Comparison of ENCODE assay signal across 24 cellular contexts in genomic region chr16:85423186-85423550, GRCh38.
DNase-seq lines count a peak whose midpoint lies in the region; ATAC-seq, FAIRE-seq and TF ChIP-seq lines count a peak whose summit lies in the region.
"Had no signal": no experiment of that assay in that cellular context is flagged by ENCODE, and none has a peak within 500 bp of the region (broad histone marks: within the 10 kb centered on the region; RNA-seq: fewer than 3 reads in every experiment).

No MANE protein-coding gene starts in this region.

- H3K36me3 ChIP-seq in kidney (ENCODE audit: control insufficient read depth in 1 of 2, insufficient read depth in 2 of 2, low read length in 2 of 2): no peaks in the 10 kb centered on the region
- no peaks in the 10 kb centered on the region for H3K36me3 ChIP-seq in spleen
- H3K36me3 ChIP-seq: prostate gland had no signal

- no peak for TF ChIP-seq POLR2A in spleen (IDR thresholded peaks at IDR 0.05)

- peaks cover 26% of the 10 kb centered on the region for H3K4me1 Mint-ChIP-seq in WTC11

- H3K9me3 Mint-ChIP-seq in WTC11: no peaks in the 10 kb centered on the region
- H3K9me3 Mint-ChIP-seq: endodermal cell; T-helper 2 cell treated with Interferon-gamma antibody and Interleukin-4, amounts not matched to agents 5 μg/mL and 100 μg/mL, for 36 hours had no signal

- ATAC-seq in WTC11 (no peak), HG03521 (IDR thresholded peaks at IDR 0.05; ENCODE audit: unreplicated experiment) (no peak)
- ATAC-seq: naive thymus-derived CD4-positive, alpha-beta T cell had no signal

- peaks cover 0 to 4% (median 0%) of the 10 kb centered on the region in 7 donors for H3K27me3 ChIP-seq in spleen (replicated peaks in 1 of 7)

- H3K4me3 Mint-ChIP-seq in WTC11: no peak overlapping the region
- H3K4me3 Mint-ChIP-seq: endodermal cell; H9; immature natural killer cell; naive thymus-derived CD4-positive, alpha-beta T cell; T-helper 2 cell treated with Interferon-gamma antibody and Interleukin-4, amounts not matched to agents 5 μg/mL and 100 μg/mL, for 36 hours had no signal

- no peak for FAIRE-seq in kidney (lab: Jason Lieb, UNC)
- FAIRE-seq: GM12892, urothelium cell line had no signal

- H3K4me1 ChIP-seq in kidney (ENCODE audit: control insufficient read depth in 1 of 2, insufficient read depth in 1 of 2, low read depth in 1 of 2, low read length in 2 of 2): peaks cover 9 to 12% of the 10 kb centered on the region in 2 donors
- peaks cover 0 to 19% (median 11%) of the 10 kb centered on the region in 6 donors for H3K4me1 ChIP-seq in spleen
- H3K4me1 ChIP-seq: prostate gland had no signal

- H3K9me3 ChIP-seq in kidney (ENCODE audit: control insufficient read depth in 1 of 2, low read length in 2 of 2) (no peaks in the 10 kb centered on the region), spleen (no peaks in the 10 kb centered on the region)
- H3K9me3 ChIP-seq: prostate gland had no signal

- H3K27ac ChIP-seq in kidney (ENCODE audit: low read depth in 2 of 2, low read length in 2 of 2) (peak overlapping the region; percentile 14 to 43), spleen (no peak overlapping the region)
- H3K27ac ChIP-seq: prostate gland, SK-N-MC had no signal

- POLR2A ChIA-PET in WTC11 (lab: Charles Lee): no interaction called here

- peak; percentile 52 for DNase-seq in activated CD8-positive, alpha-beta memory T cell treated with anti-CD3 and anti-CD28 coated beads for 24 hours
- DNase-seq in activated CD8-positive, alpha-beta memory T cell treated with anti-CD3 and anti-CD28 coated beads, Interleukin-2, amount 50 U/mL, for 48 hours: no peak
- DNase-seq in WTC11 (ENCODE audit: low spot score) (no peak), kidney (peak; percentile 75), spleen (peak; percentile 72), germinal center (ENCODE audit: low spot score) (no peak), NCI-H2029 (lab: John Stamatoyannopoulos, UW) (no peak)
- DNase-seq: activated gamma-delta T cell treated with Interleukin-2 at 50 U/mL for 16 hours; anterior cingulate cortex; H9; immature natural killer cell; naive thymus-derived CD4-positive, alpha-beta T cell; NCI-H1417 treated with DMSO at 0.1 percent for 48 hours; NCI-H2171; NCI-H82; stimulated activated CD4-positive, alpha-beta T cell treated with anti-CD3 and anti-CD28 coated beads, Interleukin-4, amount 100 ng/mL, for 24 hours had no signal

- no peak overlapping the region for H3K9ac ChIP-seq in kidney (ENCODE audit: low read length in 2 of 2)

- TF ChIP-seq CTCF in WTC11 (IDR thresholded peaks at IDR 0.05) (no peak), kidney (IDR thresholded peaks at IDR 0.05; ENCODE audit: borderline replicate concordance, extremely low read depth, insufficient read depth) (no peak), spleen (IDR thresholded peaks at IDR 0.05 in 8 of 11, conservative IDR thresholded peaks at IDR 0.05 in 3 of 11) (no peak)

- WGBS in spleen, 5 donors: 70 to 92% (median 77%) methylated on average over 3 to 9 of the region's 9 CpGs

- no peaks in the 10 kb centered on the region for H3K36me3 Mint-ChIP-seq in WTC11
- H3K36me3 Mint-ChIP-seq: immature natural killer cell; naive thymus-derived CD4-positive, alpha-beta T cell had no signal

- intact Hi-C loops in kidney (cut with DNase I) (no loop called here), spleen (cut with DNase I; ENCODE audit: low total_unique reads) (loop anchor here (5.0 kb wide), 1 partner anchor 189 kb away; the partner anchor contains the start of gene GSE1)

- H3K27ac Mint-ChIP-seq in WTC11: 0 out of 2 replicates have a peak overlapping the region, but pooled peaks have one; percentile 19
- H3K27ac Mint-ChIP-seq: immature natural killer cell; T-helper 2 cell treated with Interferon-gamma antibody and Interleukin-4, amounts not matched to agents 5 μg/mL and 100 μg/mL, for 36 hours had no signal

- CTCF ChIA-PET in WTC11 (lab: Charles Lee): interaction anchor here (0.6 to 5.4 kb wide), 6 partner anchors 13 to 268 kb away, joined by 3 to 53 read pairs (median 4); no protein-coding TSS in a partner anchor

- H3K4me3 ChIP-seq in kidney (ENCODE audit: low read length in 2 of 2) (no peak overlapping the region), spleen (no peak overlapping the region)
- H3K4me3 ChIP-seq: prostate gland, SK-N-MC, smooth muscle cell had no signal

- no peaks in the 10 kb centered on the region for H3K27me3 Mint-ChIP-seq in WTC11 (ENCODE audit: low read depth)

TF ChIP-seq in WTC11, 78 proteins besides CTCF, POLR2A, EP300 and RAD21:
- no peak for TF ChIP-seq RELA (CRISPR knock-in tag; IDR thresholded peaks at IDR 0.05; ENCODE audit: borderline replicate concordance)
- TF ChIP-seq SP1 (CRISPR knock-in tag; conservative IDR thresholded peaks at IDR 0.05): no peak
- no peak for TF ChIP-seq ZNF423 (CRISPR knock-in tag; IDR thresholded peaks at IDR 0.05)
- no peak for TF ChIP-seq SMAD3 (CRISPR knock-in tag; IDR thresholded peaks at IDR 0.05; ENCODE audit: borderline replicate concordance)
- TF ChIP-seq FOXP1 (CRISPR knock-in tag; IDR thresholded peaks at IDR 0.05; ENCODE audit: borderline replicate concordance): no peak
- no peak for TF ChIP-seq HMGA2 (CRISPR knock-in tag; IDR thresholded peaks at IDR 0.05)
- no peak for TF ChIP-seq ZNF317 (CRISPR knock-in tag; IDR thresholded peaks at IDR 0.05; ENCODE audit: borderline replicate concordance, low read depth)
- TF ChIP-seq ZBTB21 (CRISPR knock-in tag; IDR thresholded peaks at IDR 0.05; ENCODE audit: borderline replicate concordance): no peak
- no peak for TF ChIP-seq E2F4 (CRISPR knock-in tag; IDR thresholded peaks at IDR 0.05; ENCODE audit: borderline replicate concordance, low read depth)
- no peak for TF ChIP-seq NR2C2 (CRISPR knock-in tag; IDR thresholded peaks at IDR 0.05)
- no peak for TF ChIP-seq NFYB (CRISPR knock-in tag; conservative IDR thresholded peaks at IDR 0.05; ENCODE audit: low read depth)
- no peak for TF ChIP-seq SOX15 (CRISPR knock-in tag; IDR thresholded peaks at IDR 0.05)
- TF ChIP-seq MLX (CRISPR knock-in tag; IDR thresholded peaks at IDR 0.05): no peak
- no peak for TF ChIP-seq ZSCAN18 (CRISPR knock-in tag; IDR thresholded peaks at IDR 0.05)
- TF ChIP-seq ZNF263 (CRISPR knock-in tag; IDR thresholded peaks at IDR 0.05; ENCODE audit: low read depth): no peak
- no peak for TF ChIP-seq ZNF281 (CRISPR knock-in tag; IDR thresholded peaks at IDR 0.05)
- TF ChIP-seq JUN (CRISPR knock-in tag; IDR thresholded peaks at IDR 0.05): no peak

Comparison
In these comparisons a context has a peak if more than half of its experiments do, and no peak if none do; other contexts are left out.
1. DNase-seq: peak in activated CD8-positive, alpha-beta memory T cell treated with anti-CD3 and anti-CD28 coated beads for 24 hours (single experiment), kidney (single experiment) and spleen (single experiment); none in activated CD8-positive, alpha-beta memory T cell treated with anti-CD3 and anti-CD28 coated beads, Interleukin-2, amount 50 U/mL, for 48 hours (single experiment), WTC11 (single experiment), germinal center (single experiment) and NCI-H2029 (single experiment).
2. H3K27ac ChIP-seq: peak in kidney (2 of 2); none in spleen (0 of 8).